ENCODE assay signal across 16 cellular contexts in genomic region chr20:5197270-5197827, GRCh38.
"Had no signal": no experiment of that assay in that cellular context is flagged by ENCODE, and none has a peak within 500 bp of the region (broad histone marks: within the 10 kb centered on the region; RNA-seq: fewer than 3 reads in every experiment).

No MANE protein-coding gene starts in this region.

- H3K4me1 ChIP-seq: vagina had no signal

- DNase-seq: activated T-cell treated with anti-CD3 and anti-CD28 coated beads, Interleukin-2, amount 50 U/mL, for 24 hours; caudate nucleus; effector memory CD8-positive, alpha-beta T cell; esophagus squamous epithelium; kidney; natural killer cell; SK-N-SH; stimulated activated CD4-positive, alpha-beta T cell treated with anti-CD3 and anti-CD28 coated beads, Interleukin-1b, Interleukin-23, amount 100 ng/mL, for 48 hours; stomach had no signal

- H3K27me3 ChIP-seq: body of pancreas, esophagus squamous epithelium, stomach, vagina had no signal

- H3K27ac ChIP-seq: body of pancreas, esophagus squamous epithelium, skin epidermis, stomach, vagina had no signal

- H3K9ac ChIP-seq: SK-N-SH had no signal

- H3K36me3 ChIP-seq: vagina had no signal

- H3K4me3 ChIP-seq: body of pancreas, esophagus squamous epithelium, skin epidermis, stomach, vagina had no signal

- H3K4me2 ChIP-seq: SK-N-SH had no signal

- H3K9me3 ChIP-seq: body of pancreas, esophagus squamous epithelium, SK-N-SH, stomach, vagina had no signal

- ATAC-seq: activated T-helper 17 cell treated with anti-CD3 and anti-CD28 coated beads, Interleukin-2, amount 50 U/mL, for 72 hours; body of pancreas; effector memory CD8-positive, alpha-beta T cell; left lobe of liver; natural killer cell; stimulated activated memory B cell treated with anti-CD40 and anti-IgM and Interleukin-4, amounts not matched to agents 10 μg/mL and 1 μg/mL and 100 μg/mL, for 72 hours; WTC11 had no signal
